In the genomic region with DNA sequence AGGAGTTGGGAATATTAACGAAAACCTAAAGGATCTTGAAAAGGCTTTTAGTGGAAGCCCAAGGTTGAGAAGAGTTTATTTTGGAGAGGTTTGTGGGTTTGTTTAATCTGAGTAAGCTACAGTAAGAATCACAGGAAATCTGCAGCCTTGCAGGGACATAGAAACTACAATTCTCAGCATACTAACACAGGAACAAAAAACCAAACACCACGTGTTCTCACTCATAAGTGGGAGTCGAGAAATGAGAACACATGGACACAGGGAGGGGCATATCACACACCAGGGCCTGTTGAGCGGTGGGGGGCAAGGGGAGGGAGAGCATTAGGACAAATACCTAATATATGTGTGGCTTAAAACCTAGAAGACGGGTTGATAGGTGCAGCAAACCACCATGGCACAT, we compare ENCODE assay signal across 32 cellular contexts. TPM values are rescaled to one million over a fixed set of nuclear protein-coding genes. Genes with fewer than 3 reads are reported as not detected.
"Had no signal": no experiment of that assay in that cellular context is flagged by ENCODE, and none has a peak within 500 bp of the region (broad histone marks: within the 10 kb centered on the region; RNA-seq: fewer than 3 reads in every experiment).

No MANE protein-coding gene starts in this region.

- H3K36me3 Mint-ChIP-seq: activated CD8-positive, alpha-beta memory T cell treated with anti-CD3 and anti-CD28 coated beads, Interleukin-2, amount 10 ng/mL, durations not matched to agents 7 days and 5 days; activated naive CD4-positive, alpha-beta T cell treated with anti-CD3 and anti-CD28 coated beads, Interleukin-2, amount 10 ng/mL, durations not matched to agents 7 days and 5 days; activated naive CD8-positive, alpha-beta T cell had no signal

- H3K27ac Mint-ChIP-seq: activated CD4-positive, alpha-beta memory T cell treated with anti-CD3 and anti-CD28 coated beads, Interleukin-2, amount 10 ng/mL, durations not matched to agents 7 days and 5 days; activated CD8-positive, alpha-beta memory T cell treated with anti-CD3 and anti-CD28 coated beads, Interleukin-2, amount 10 ng/mL, durations not matched to agents 7 days and 5 days; activated naive CD4-positive, alpha-beta T cell treated with anti-CD3 and anti-CD28 coated beads, Interleukin-2, amount 10 ng/mL, durations not matched to agents 7 days and 5 days; activated naive CD8-positive, alpha-beta T cell; activated naive CD8-positive, alpha-beta T cell treated with anti-CD3 and anti-CD28 coated beads, Interleukin-2, amount 50 U/mL, for 24 hours had no signal

- H3K4me1 ChIP-seq: SJCRH30 had no signal

- H3K27me3 Mint-ChIP-seq: activated naive CD8-positive, alpha-beta T cell treated with anti-CD3 and anti-CD28 coated beads, Interleukin-2, amount 50 U/mL, for 24 hours had no signal

- ATAC-seq: activated CD8-positive, alpha-beta memory T cell treated with anti-CD3 and anti-CD28 coated beads, Interleukin-2, amount 10 ng/mL, durations not matched to agents 7 days and 5 days; activated naive CD8-positive, alpha-beta T cell treated with anti-CD3 and anti-CD28 coated beads, Interleukin-2, amount 50 U/mL, for 24 hours; Panc1 had no signal

- H3K4me1 Mint-ChIP-seq: activated CD4-positive, alpha-beta memory T cell treated with anti-CD3 and anti-CD28 coated beads, Interleukin-2, amount 10 ng/mL, durations not matched to agents 7 days and 5 days; activated naive CD4-positive, alpha-beta T cell treated with anti-CD3 and anti-CD28 coated beads, Interleukin-2, amount 10 ng/mL, durations not matched to agents 7 days and 5 days; activated naive CD8-positive, alpha-beta T cell treated with anti-CD3 and anti-CD28 coated beads, Interleukin-2, amount 50 U/mL, for 24 hours had no signal

- H3K27me3 ChIP-seq: brain microvascular endothelial cell, cardiac muscle cell, SJCRH30 had no signal

- H3K4me3 ChIP-seq: cardiac muscle cell, SJCRH30, SK-N-MC had no signal

- H3K36me3 ChIP-seq: brain microvascular endothelial cell, cardiac muscle cell, SJCRH30, WERI-Rb-1 had no signal

- H3K9me3 ChIP-seq: SJCRH30 had no signal

- H3K27ac ChIP-seq: brain microvascular endothelial cell, cardiac muscle cell, SJCRH30, SK-N-MC, WERI-Rb-1 had no signal

- H3K9me3 Mint-ChIP-seq: activated CD4-positive, alpha-beta memory T cell treated with anti-CD3 and anti-CD28 coated beads, Interleukin-2, amount 10 ng/mL, durations not matched to agents 7 days and 5 days; activated naive CD4-positive, alpha-beta T cell treated with anti-CD3 and anti-CD28 coated beads, Interleukin-2, amount 10 ng/mL, durations not matched to agents 7 days and 5 days; activated naive CD8-positive, alpha-beta T cell treated with anti-CD3 and anti-CD28 coated beads, Interleukin-2, amount 50 U/mL, for 24 hours had no signal

- DNase-seq: activated CD4-positive, alpha-beta memory T cell treated with anti-CD3 and anti-CD28 coated beads, Interleukin-2, amount 10 ng/mL, durations not matched to agents 7 days and 5 days; activated CD4-positive, alpha-beta T cell treated with anti-CD3 and anti-CD28 coated beads for 1 hour; activated CD4-positive, alpha-beta T cell treated with anti-CD3 and anti-CD28 coated beads for 48 hours; activated CD4-positive, CD25-positive, alpha-beta regulatory T cell; activated CD8-positive, alpha-beta memory T cell treated with anti-CD3 and anti-CD28 coated beads for 24 hours; activated CD8-positive, alpha-beta memory T cell treated with anti-CD3 and anti-CD28 coated beads, Interleukin-2, amount 10 ng/mL, durations not matched to agents 7 days and 5 days; activated CD8-positive, alpha-beta memory T cell treated with anti-CD3 and anti-CD28 coated beads, Interleukin-2, amount 50 U/mL, for 48 hours; activated effector memory CD4-positive, alpha-beta T cell treated with Interleukin-2 at 50 U/mL for 16 hours; activated naive CD4-positive, alpha-beta T cell treated with anti-CD3 and anti-CD28 coated beads, Interleukin-2, amount 10 ng/mL, durations not matched to agents 7 days and 5 days; activated naive CD8-positive, alpha-beta T cell treated with anti-CD3 and anti-CD28 coated beads, Interleukin-2, amount 50 U/mL, for 24 hours; activated T-cell treated with anti-CD3 and anti-CD28 coated beads, Interleukin-2, amount 50 U/mL, for 48 hours; anterior cingulate cortex; brain microvascular endothelial cell; MM.1S; MV-4-11; NCI-H1092; NCI-H1436 treated with DMSO at 0.1 percent for 48 hours; NCI-H1694 treated with DMSO at 0.1 percent for 48 hours; NCI-H2029; NCI-H345; NCI-H524 treated with DMSO at 0.1 percent for 48 hours; SHP77; T1000; WERI-Rb-1 had no signal

- H3K4me3 Mint-ChIP-seq: activated CD4-positive, alpha-beta memory T cell treated with anti-CD3 and anti-CD28 coated beads, Interleukin-2, amount 10 ng/mL, durations not matched to agents 7 days and 5 days; activated CD8-positive, alpha-beta memory T cell treated with anti-CD3 and anti-CD28 coated beads, Interleukin-2, amount 10 ng/mL, durations not matched to agents 7 days and 5 days; activated naive CD4-positive, alpha-beta T cell treated with anti-CD3 and anti-CD28 coated beads, Interleukin-2, amount 10 ng/mL, durations not matched to agents 7 days and 5 days; activated naive CD8-positive, alpha-beta T cell; activated naive CD8-positive, alpha-beta T cell treated with anti-CD3 and anti-CD28 coated beads, Interleukin-2, amount 50 U/mL, for 24 hours had no signal

RNA-seq across cellular contexts. Expression of a gene that starts 8.7 kb away (rescaled TPM):
- total RNA-seq: activated CD8-positive, alpha-beta memory T cell treated with anti-CD3 and anti-CD28 coated beads, Interleukin-2, amount 10 ng/mL, durations not matched to agents 7 days and 5 days; LHCN-M2; NCI-H460; RPMI7951; SJCRH30 had no signal
